Comparison of ENCODE assay signal across 16 cellular contexts in the genomic region with DNA sequence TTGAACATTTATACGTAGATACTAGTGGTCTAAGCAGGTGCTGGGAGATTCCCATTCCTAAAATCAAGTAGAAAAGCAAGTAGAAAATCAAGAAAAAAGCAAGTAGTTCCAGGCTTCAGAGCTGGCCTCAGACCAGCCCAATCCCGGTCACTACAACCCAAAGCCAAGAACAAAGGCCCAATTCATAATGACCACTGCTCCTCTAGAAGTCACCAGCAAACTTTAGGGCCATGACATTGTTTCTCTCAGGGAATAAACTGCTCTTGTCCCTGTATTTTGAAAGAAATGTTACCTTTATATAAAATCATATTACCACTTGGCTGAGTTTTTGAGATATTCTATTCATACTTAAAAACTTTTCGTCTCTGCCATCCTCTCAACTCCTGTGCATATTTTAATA. TPM values are rescaled to one million over a fixed set of nuclear protein-coding genes. Genes with fewer than 3 reads are reported as not detected.
A peak's percentile ranks its signal among the peaks of the same experiment; 100 is the strongest.
DNase-seq lines count a peak whose midpoint lies in the region; ATAC-seq and TF ChIP-seq lines count a peak whose summit lies in the region.
"Had no signal": no experiment of that assay in that cellular context is flagged by ENCODE, and none has a peak within 500 bp of the region (broad histone marks: within the 10 kb centered on the region; RNA-seq: fewer than 3 reads in every experiment).

No MANE protein-coding gene starts in this region.

- H2BK120ac ChIP-seq in IMR-90 (ENCODE audit: low read depth, low read length) = no peak overlapping the region; the same call in 1 of the 2 replicates

- CTCF ChIA-PET in IMR-90 (lab: Yijun Ruan, JAX) = interaction anchor here (1.3 to 5.2 kb wide), 3 partner anchors 10 to 54 kb away, joined by 4 to 37 read pairs (median 5); no protein-coding TSS in a partner anchor

- H4K8ac ChIP-seq in IMR-90 (ENCODE audit: low read depth in 2 of 2, low read length in 2 of 2) = peak overlapping the region; percentile 26 to 64; a peak in 2 of 4 replicates

- H4K5ac ChIP-seq in IMR-90 (ENCODE audit: low read depth, low read length) = no peak overlapping the region

- no peaks in the 10 kb centered on the region for H3K9me3 Mint-ChIP-seq in endothelial cell (ENCODE audit: unreplicated experiment)
- H3K9me3 Mint-ChIP-seq: activated CD8-positive, alpha-beta T cell treated with anti-CD3 and anti-CD28 coated beads for 36 hours; activated T-helper 2 cell treated with anti-CD3 and anti-CD28 coated beads, Interferon-gamma antibody, Interleukin-2, Interleukin-4, amounts not matched to agents 10 μg/mL and 5 μg/mL and 100 μg/mL, durations not matched to agents 14 hours and 24 hours and 36 hours; immature natural killer cell; naive B cell; stimulated activated naive CD8-positive, alpha-beta T cell treated with anti-CD3 and anti-CD28 coated beads, Interleukin-15, Interleukin-2, amounts not matched to agents 100 ng/mL and 50 ng/mL, for 24 hours had no signal

- H3K79me1 ChIP-seq in IMR-90 (ENCODE audit: low read depth in 1 of 2, low read length in 2 of 2) = peaks cover 44 to 65% of the 10 kb centered on the region in 2 experiments

- peaks cover 42% of the 10 kb centered on the region for H3K4me1 Mint-ChIP-seq in endothelial cell (ENCODE audit: unreplicated experiment)
- H3K4me1 Mint-ChIP-seq: immature natural killer cell, naive B cell had no signal

- TF ChIP-seq CTCF in IMR-90 (conservative IDR thresholded peaks at IDR 0.05; ENCODE audit: low read depth, low read length) = no peak
- no peak for TF ChIP-seq CTCF in endothelial cell (IDR thresholded peaks at IDR 0.05; ENCODE audit: unreplicated experiment)

- POLR2A ChIA-PET in IMR-90 (lab: Charles Lee; ENCODE audit: unreplicated experiment) = no interaction called here

- peaks cover 7% of the 10 kb centered on the region; the same call in 1 of the 2 replicates for H4K20me1 ChIP-seq in IMR-90 (ENCODE audit: insufficient read depth, low read length)

- peak overlapping the region; percentile 42; the same call in 1 of the 3 replicates for H2BK15ac ChIP-seq in IMR-90 (ENCODE audit: low read depth, low read length)

- H3K4me2 ChIP-seq in IMR-90 (ENCODE audit: low read depth, low read length) = no peak overlapping the region

- no peak overlapping the region for H2AK9ac ChIP-seq in IMR-90 (replicated peaks; ENCODE audit: low read depth, low read length, poor library complexity)

- H3K9me3 ChIP-seq in IMR-90 (ENCODE audit: control insufficient read depth, insufficient read depth, low read length) (no peaks in the 10 kb centered on the region), skeletal muscle tissue (ENCODE audit: control insufficient read depth in 3 of 3, low read length in 3 of 3) (no peaks in the 10 kb centered on the region)
- H3K9me3 ChIP-seq: right lobe of liver had no signal

- no peak overlapping the region for H2AFZ ChIP-seq in IMR-90 (replicated peaks; ENCODE audit: low read length, poor library complexity)

- dilution Hi-C loops in IMR-90 (cut with HindIII; ENCODE audit: low sequenced_read_pairs, unreplicated experiment) = no loop called here

- H3K27ac ChIP-seq in IMR-90 (ENCODE audit: insufficient read depth, low read length) (no peak overlapping the region), skeletal muscle tissue (ENCODE audit: low read depth, low read length) (peak overlapping the region; percentile 88)
- H3K27ac ChIP-seq: right lobe of liver had no signal

- H3K9ac ChIP-seq in IMR-90 (ENCODE audit: low read depth, low read length) (no peak overlapping the region), skeletal muscle tissue (ENCODE audit: low read depth in 1 of 3, low read length in 3 of 3) (peak overlapping the region in 2 of 3 donors; percentile 46 to 54)

- peak overlapping the region; percentile 78; the same call in 1 of the 2 replicates for H3K4ac ChIP-seq in IMR-90 (ENCODE audit: low read depth, low read length)

- no peak for TF ChIP-seq POLR2A in IMR-90 (IDR thresholded peaks at IDR 0.05; ENCODE audit: low read depth, low read length)

- in situ Hi-C loops in IMR-90 (cut with MboI; ENCODE audit: low sequenced_read_pairs) = loop anchor here (5.0 to 25.0 kb wide), 3 partner anchors 120 to 530 kb away; no protein-coding TSS in a partner anchor

- no peaks in the 10 kb centered on the region for H3K27me3 Mint-ChIP-seq in endothelial cell (ENCODE audit: unreplicated experiment)
- H3K27me3 Mint-ChIP-seq: naive B cell; stimulated activated naive CD8-positive, alpha-beta T cell treated with anti-CD3 and anti-CD28 coated beads, Interleukin-15, Interleukin-2, amounts not matched to agents 100 ng/mL and 50 ng/mL, for 24 hours had no signal

- H2BK20ac ChIP-seq in IMR-90 (ENCODE audit: low read depth, low read length) = no peak overlapping the region; the same call in 1 of the 2 replicates

- H3K4me3 Mint-ChIP-seq in endothelial cell (ENCODE audit: unreplicated experiment) = peak overlapping the region; percentile 65
- H3K4me3 Mint-ChIP-seq: activated CD8-positive, alpha-beta T cell treated with anti-CD3 and anti-CD28 coated beads for 36 hours; immature natural killer cell; naive B cell; stimulated activated naive CD8-positive, alpha-beta T cell treated with anti-CD3 and anti-CD28 coated beads, Interleukin-15, Interleukin-2, amounts not matched to agents 100 ng/mL and 50 ng/mL, for 24 hours had no signal

- H3K36me3 Mint-ChIP-seq in endothelial cell (ENCODE audit: low read depth, unreplicated experiment) = peaks cover 28% of the 10 kb centered on the region
- H3K36me3 Mint-ChIP-seq: immature natural killer cell, naive B cell had no signal

- peaks cover 17% of the 10 kb centered on the region for H3K4me1 ChIP-seq in IMR-90 (ENCODE audit: control insufficient read depth, insufficient read depth, low read length)
- peaks cover 49 to 54% (median 52%) of the 10 kb centered on the region in 3 donors for H3K4me1 ChIP-seq in skeletal muscle tissue (ENCODE audit: control insufficient read depth in 3 of 3, insufficient read depth in 3 of 3, low read length in 3 of 3)
- H3K4me1 ChIP-seq: right lobe of liver had no signal

- H4K91ac ChIP-seq in IMR-90 (ENCODE audit: insufficient read depth, low read depth, low read length) = no peak overlapping the region; the same call in 1 of the 2 replicates

- peaks cover 2% of the 10 kb centered on the region for H3K36me3 ChIP-seq in IMR-90 (ENCODE audit: control insufficient read depth, insufficient read depth, low read length)
- peaks cover 0 to 3% (median 0%) of the 10 kb centered on the region in 3 donors for H3K36me3 ChIP-seq in skeletal muscle tissue (ENCODE audit: control insufficient read depth in 3 of 3, insufficient read depth in 3 of 3, low read length in 3 of 3)
- H3K36me3 ChIP-seq: right lobe of liver had no signal

- peak overlapping the region; percentile 74 for H2BK5ac ChIP-seq in IMR-90 (ENCODE audit: low read depth, low read length, poor library complexity, severe bottlenecking)

- peak overlapping the region; percentile 51 for H3K18ac ChIP-seq in IMR-90 (ENCODE audit: low read depth, low read length)

- H3K27me3 ChIP-seq in IMR-90 (ENCODE audit: control insufficient read depth, insufficient read depth, low read length) = no peaks in the 10 kb centered on the region
- no peaks in the 10 kb centered on the region for H3K27me3 ChIP-seq in skeletal muscle tissue (ENCODE audit: control insufficient read depth in 3 of 3, insufficient read depth in 3 of 3, low read length in 3 of 3)
- H3K27me3 ChIP-seq: right lobe of liver had no signal

- H2AK5ac ChIP-seq in IMR-90 (ENCODE audit: low read depth, low read length) = no peak overlapping the region; the same call in 1 of the 2 replicates

- WGBS in IMR-90 (ENCODE audit: extremely low coverage in 2 of 2, insufficient read length in 1 of 2), 2 experiments = no CpG with 5 or more reads among the region's 3 CpGs

- H3K23ac ChIP-seq in IMR-90 (ENCODE audit: low read depth, low read length) = no peak overlapping the region

- no TSS peak for BruUV-seq in IMR-90 (replicated peaks; lab: Mats Ljungman, UMichigan)

- H3K14ac ChIP-seq in IMR-90 (replicated peaks; ENCODE audit: low read depth, low read length) = no peak overlapping the region; the same call in 1 of the 2 replicates

- peaks cover 8% of the 10 kb centered on the region; the same call in 1 of the 2 replicates for H3K9me1 ChIP-seq in IMR-90 (ENCODE audit: insufficient read depth, low read length)

- H3K56ac ChIP-seq in IMR-90 (ENCODE audit: extremely low read depth, insufficient read depth, low read length) = no peak overlapping the region

- no peak for ATAC-seq in IMR-90 (ENCODE audit: low read depth)
- ATAC-seq: activated CD8-positive, alpha-beta T cell treated with anti-CD3 and anti-CD28 coated beads for 36 hours had no signal

- intact Hi-C loops in IMR-90 (cut with micrococcal nuclease) = loop anchor here (5.0 kb wide), 5 partner anchors 40 to 615 kb away; no protein-coding TSS in a partner anchor

- DNase-seq in IMR-90 (no peak), endothelial cell (ENCODE audit: low spot score) (no peak), medulla oblongata (ENCODE audit: extremely low spot score) (peak; percentile 87), RPMI8226 (no peak), NCI-H2171 (lab: John Stamatoyannopoulos, UW) (no peak), germinal center (ENCODE audit: low spot score) (no peak)
- no peak for DNase-seq in stimulated activated naive CD4-positive, alpha-beta T cell treated with Interleukin-2 at 50 U/mL for 16 hours (lab: John Stamatoyannopoulos, UW)
- DNase-seq: activated CD8-positive, alpha-beta T cell treated with anti-CD3 and anti-CD28 coated beads for 36 hours; immature natural killer cell; naive B cell; NK-92 treated with Interleukin-12 subunit alpha and Interleukin-12 subunit beta, amount 100 ng/mL, for 24 hours; right lobe of liver; SIG-M5 had no signal

- H3K27ac Mint-ChIP-seq in endothelial cell (ENCODE audit: unreplicated experiment) = peak overlapping the region; percentile 68
- H3K27ac Mint-ChIP-seq: activated CD8-positive, alpha-beta T cell treated with anti-CD3 and anti-CD28 coated beads for 36 hours; activated T-helper 2 cell treated with anti-CD3 and anti-CD28 coated beads, Interferon-gamma antibody, Interleukin-2, Interleukin-4, amounts not matched to agents 10 μg/mL and 5 μg/mL and 100 μg/mL, durations not matched to agents 14 hours and 24 hours and 36 hours; immature natural killer cell; stimulated activated naive CD8-positive, alpha-beta T cell treated with anti-CD3 and anti-CD28 coated beads, Interleukin-15, Interleukin-2, amounts not matched to agents 100 ng/mL and 50 ng/mL, for 24 hours had no signal

- TF ChIP-seq RAD21 in IMR-90 (IDR thresholded peaks at IDR 0.05; ENCODE audit: low read length) = no peak

- H3K4me3 ChIP-seq in IMR-90 (ENCODE audit: insufficient read depth, low read depth, low read length) (no peak overlapping the region), skeletal muscle tissue (ENCODE audit: low read length in 3 of 3) (peak overlapping the region in 2 of 3 donors; percentile 8 to 18)
- H3K4me3 ChIP-seq: right lobe of liver had no signal

RNA-seq across cellular contexts. Expression of gene SCHIP1, which starts 42.7 kb away (rescaled TPM):
- total RNA-seq in IMR-90 (2012; rRNA removed) (5.0 and 5.4 TPM in 2 replicates), endothelial cell (ENCODE audit: unreplicated experiment) (102 TPM), skeletal muscle tissue (11.0 TPM)
- polyA plus RNA-seq in IMR-90 (2012; rRNA removed) = 2.8 and 3.9 TPM in 2 replicates
- 0.21 and 0.57 TPM in 2 replicates for polyA plus RNA-seq in IMR-90 (2012; cell fraction: cytosol; rRNA removed)
- 3.5 and 19.4 TPM in 2 replicates for polyA plus RNA-seq in IMR-90 (2012; cell fraction: nucleus; rRNA removed; ENCODE audit: low replicate concordance)
- total RNA-seq: activated CD8-positive, alpha-beta T cell treated with anti-CD3 and anti-CD28 coated beads for 36 hours had no signal
- polyA plus RNA-seq: immature natural killer cell had no signal
